Comparison of ENCODE assay signal across 8 cellular contexts in genomic region chr6:137389150-137389664, GRCh38.
DNase-seq lines count a peak whose midpoint lies in the region; ATAC-seq and TF ChIP-seq lines count a peak whose summit lies in the region.

No MANE protein-coding gene starts in this region.

- DNase-seq in activated CD4-positive, CD25-positive, alpha-beta regulatory T cell treated with anti-CD3 and anti-CD28 coated beads, Interleukin-2, amount 50 U/mL, for 16 hours (ENCODE audit: low read depth, low spot score), result peak; percentile 33
- DNase-seq in colonic mucosa (peak; percentile 32), cardiac septum (ENCODE audit: low spot score) (no peak), OCI-M2 (lab: John Stamatoyannopoulos, UW; ENCODE audit: unreplicated experiment) (no peak)
- peak; percentile 13 for DNase-seq in stimulated activated CD8-positive, alpha-beta memory T cell treated with anti-CD3 and anti-CD28 coated beads, Interleukin-15, amount 100 ng/mL, for 24 hours (ENCODE audit: low read depth)

- no peak overlapping the region for H3K27ac ChIP-seq in colonic mucosa

- H3K36me3 ChIP-seq in colonic mucosa, result no peaks in the 10 kb centered on the region

- no peaks in the 10 kb centered on the region for H3K9me3 ChIP-seq in colonic mucosa

- H3K4me1 ChIP-seq in colonic mucosa, result no peaks in the 10 kb centered on the region

- no peak overlapping the region for H3K4me3 ChIP-seq in colonic mucosa

- intact Hi-C loops in colonic mucosa (cut with DNase I), result no loop called here
- intact Hi-C loops in cardiac septum (cut with DNase I), result no loop called here

- ATAC-seq in GM18858 (IDR thresholded peaks at IDR 0.05; ENCODE audit: unreplicated experiment) (peak; percentile 53), HG03575 (IDR thresholded peaks at IDR 0.05; ENCODE audit: extremely low read depth, insufficient number of reproducible peaks, low FRiP score, unreplicated experiment) (peak; percentile 36), HG03571 (IDR thresholded peaks at IDR 0.05; ENCODE audit: unreplicated experiment) (no peak)

- H3K9ac ChIP-seq in colonic mucosa (ENCODE audit: low read depth in 2 of 2, low read length in 2 of 2), result no peak overlapping the region

- no peak for TF ChIP-seq CTCF in colonic mucosa (IDR thresholded peaks at IDR 0.05)

- H3K27me3 ChIP-seq in colonic mucosa, result no peaks in the 10 kb centered on the region

Comparison
In these comparisons a context has a peak if more than half of its experiments do, and no peak if none do; other contexts are left out.
1. DNase-seq: peak in activated CD4-positive, CD25-positive, alpha-beta regulatory T cell treated with anti-CD3 and anti-CD28 coated beads, Interleukin-2, amount 50 U/mL, for 16 hours (single experiment), colonic mucosa (single experiment) and stimulated activated CD8-positive, alpha-beta memory T cell treated with anti-CD3 and anti-CD28 coated beads, Interleukin-15, amount 100 ng/mL, for 24 hours (single experiment); none in cardiac septum (single experiment) and OCI-M2 (single experiment).